Comparison of ENCODE assay signal across 1 cellular context in the genomic region with DNA sequence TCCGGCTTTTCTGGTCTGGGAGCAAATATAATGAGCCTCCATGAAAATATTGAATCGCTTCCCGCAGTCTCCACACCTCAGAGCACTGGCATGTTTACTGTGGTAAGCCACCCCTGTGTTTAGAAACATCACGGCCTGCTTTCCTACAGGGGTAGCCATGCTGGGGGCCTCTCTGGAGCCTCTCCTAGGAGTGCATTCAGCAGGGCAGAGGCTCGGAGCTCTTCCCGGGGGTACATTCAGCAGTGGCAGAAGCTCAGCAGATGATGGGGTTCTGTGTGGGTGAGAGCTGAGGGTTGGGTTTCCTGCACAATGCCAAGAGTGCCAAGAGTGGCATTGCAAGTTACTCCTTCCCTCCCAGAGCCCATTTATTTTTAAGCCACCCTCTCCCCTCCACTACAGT.
TF ChIP-seq lines count a peak whose summit lies in the region.

No MANE protein-coding gene starts in this region.

TF ChIP-seq in H1, 55 proteins besides CTCF, POLR2A, EP300 and RAD21 (continued from another document):
- TF ChIP-seq RNF2 (IDR thresholded peaks at IDR 0.05; ENCODE audit: borderline replicate concordance, low read depth, low read length, missing control alignments, poor library complexity, severe bottlenecking), result no peak
